Comparison of ENCODE assay signal across 2 cellular contexts in genomic region chr14:92519246-92520101, GRCh38.
TF ChIP-seq lines count a peak whose summit lies in the region.

No MANE protein-coding gene starts in this region.

TF ChIP-seq in IMR-90, 13 proteins besides CTCF, POLR2A, EP300 and RAD21:
- TF ChIP-seq CHD1 (IDR thresholded peaks at IDR 0.05; ENCODE audit: low read depth, low read length) (no peak), NFE2L2 (IDR thresholded peaks at IDR 0.05; ENCODE audit: low read depth, low read length) (no peak), USF2 (IDR thresholded peaks at IDR 0.05; ENCODE audit: low read depth, low read length) (no peak), ELK1 (IDR thresholded peaks at IDR 0.05; ENCODE audit: borderline replicate concordance, low read depth, low read length) (no peak), MAFK (IDR thresholded peaks at IDR 0.05; ENCODE audit: low read depth, low read length) (no peak), BHLHE40 (IDR thresholded peaks at IDR 0.05; ENCODE audit: low read depth, low read length) (no peak), FOS (IDR thresholded peaks at IDR 0.05; ENCODE audit: low read depth, low read length) (no peak), SMC3 (IDR thresholded peaks at IDR 0.05; ENCODE audit: low read depth, low read length) (no peak), MAZ (IDR thresholded peaks at IDR 0.05; ENCODE audit: borderline replicate concordance, low read depth, low read length) (no peak), MXI1 (IDR thresholded peaks at IDR 0.05; ENCODE audit: borderline replicate concordance, low read depth, low read length) (no peak), CEBPB (IDR thresholded peaks at IDR 0.05; ENCODE audit: low read depth, low read length) (no peak), RCOR1 (IDR thresholded peaks at IDR 0.05; ENCODE audit: insufficient replicate concordance, low read length) (no peak), RFX5 (IDR thresholded peaks at IDR 0.05; ENCODE audit: low read depth, low read length) (no peak)
TF ChIP-seq in IMR-90: peak in this region for 0.

TF ChIP-seq in H1, 55 proteins besides CTCF, POLR2A, EP300 and RAD21:
- TF ChIP-seq, protein P1, sequence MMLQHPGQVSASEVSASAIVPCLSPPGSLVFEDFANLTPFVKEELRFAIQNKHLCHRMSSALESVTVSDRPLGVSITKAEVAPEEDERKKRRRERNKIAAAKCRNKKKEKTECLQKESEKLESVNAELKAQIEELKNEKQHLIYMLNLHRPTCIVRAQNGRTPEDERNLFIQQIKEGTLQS (IDR thresholded peaks at IDR 0.05; ENCODE audit: insufficient read depth, low read depth, low read length): no peak
- no peak for TF ChIP-seq JUND (IDR thresholded peaks at IDR 0.05; ENCODE audit: low read length)
- TF ChIP-seq NRF1 (IDR thresholded peaks at IDR 0.05; ENCODE audit: low read depth, low read length): no peak
- TF ChIP-seq MAFK (IDR thresholded peaks at IDR 0.05; ENCODE audit: low read depth, low read length): no peak
- TF ChIP-seq, protein P2, sequence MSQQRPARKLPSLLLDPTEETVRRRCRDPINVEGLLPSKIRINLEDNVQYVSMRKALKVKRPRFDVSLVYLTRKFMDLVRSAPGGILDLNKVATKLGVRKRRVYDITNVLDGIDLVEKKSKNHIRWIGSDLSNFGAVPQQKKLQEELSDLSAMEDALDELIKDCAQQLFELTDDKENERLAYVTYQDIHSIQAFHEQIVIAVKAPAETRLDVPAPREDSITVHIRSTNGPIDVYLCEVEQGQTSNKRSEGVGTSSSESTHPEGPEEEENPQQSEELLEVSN (IDR thresholded peaks at IDR 0.05): no peak
- no peak for TF ChIP-seq ASH2L (IDR thresholded peaks at IDR 0.05; ENCODE audit: low read length)
- TF ChIP-seq USF2 (IDR thresholded peaks at IDR 0.05; ENCODE audit: low read length): no peak
- TF ChIP-seq SIN3A (conservative IDR thresholded peaks at IDR 0.05 in 1 of 2, IDR thresholded peaks at IDR 0.05 in 1 of 2; ENCODE audit: low read depth in 1 of 2, low read length in 2 of 2): no peak
- no peak for TF ChIP-seq CEBPB (IDR thresholded peaks at IDR 0.05; ENCODE audit: low read depth, low read length)
- TF ChIP-seq FOSL1 (IDR thresholded peaks at IDR 0.05; ENCODE audit: insufficient read depth, low read depth, low read length): no peak
- TF ChIP-seq JUN (IDR thresholded peaks at IDR 0.05; ENCODE audit: low read depth, low read length): no peak
- TF ChIP-seq SIRT6 (IDR thresholded peaks at IDR 0.05; ENCODE audit: low read length): no peak
- TF ChIP-seq RFX5 (IDR thresholded peaks at IDR 0.05; ENCODE audit: borderline replicate concordance, low read depth, low read length): no peak
- TF ChIP-seq SP1 (IDR thresholded peaks at IDR 0.05; ENCODE audit: low read depth, low read length): no peak
- no peak for TF ChIP-seq YY1 (IDR thresholded peaks at IDR 0.05; ENCODE audit: low read depth, low read length)
- no peak for TF ChIP-seq CBX8 (IDR thresholded peaks at IDR 0.05; ENCODE audit: borderline replicate concordance, low read depth, low read length)
- TF ChIP-seq CREB1 (IDR thresholded peaks at IDR 0.05): no peak
- no peak for TF ChIP-seq BCL11A (IDR thresholded peaks at IDR 0.05; ENCODE audit: low read depth in 2 of 2, low read length in 2 of 2)
- no peak for TF ChIP-seq RXRA (IDR thresholded peaks at IDR 0.05; ENCODE audit: insufficient read depth, low read depth, low read length)
- TF ChIP-seq, protein P3, sequence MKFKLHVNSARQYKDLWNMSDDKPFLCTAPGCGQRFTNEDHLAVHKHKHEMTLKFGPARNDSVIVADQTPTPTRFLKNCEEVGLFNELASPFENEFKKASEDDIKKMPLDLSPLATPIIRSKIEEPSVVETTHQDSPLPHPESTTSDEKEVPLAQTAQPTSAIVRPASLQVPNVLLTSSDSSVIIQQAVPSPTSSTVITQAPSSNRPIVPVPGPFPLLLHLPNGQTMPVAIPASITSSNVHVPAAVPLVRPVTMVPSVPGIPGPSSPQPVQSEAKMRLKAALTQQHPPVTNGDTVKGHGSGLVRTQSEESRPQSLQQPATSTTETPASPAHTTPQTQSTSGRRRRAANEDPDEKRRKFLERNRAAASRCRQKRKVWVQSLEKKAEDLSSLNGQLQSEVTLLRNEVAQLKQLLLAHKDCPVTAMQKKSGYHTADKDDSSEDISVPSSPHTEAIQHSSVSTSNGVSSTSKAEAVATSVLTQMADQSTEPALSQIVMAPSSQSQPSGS (IDR thresholded peaks at IDR 0.05; ENCODE audit: low read length): no peak
